Comparison of ENCODE assay signal across 9 cellular contexts in genomic region chr19:48444129-48444932, GRCh38. TPM values are rescaled to one million over a fixed set of nuclear protein-coding genes. Genes with fewer than 3 reads are reported as not detected.
A peak's percentile ranks its signal among the peaks of the same experiment; 100 is the strongest.
DNase-seq lines count a peak whose midpoint lies in the region; ATAC-seq and TF ChIP-seq lines count a peak whose summit lies in the region.
"Had no signal": no experiment of that assay in that cellular context is flagged by ENCODE, and none has a peak within 500 bp of the region (broad histone marks: within the 10 kb centered on the region; RNA-seq: fewer than 3 reads in every experiment).

No MANE protein-coding gene starts in this region.

- ATAC-seq in GM19463 (IDR thresholded peaks at IDR 0.05; ENCODE audit: unreplicated experiment) = no peak
- no peak for ATAC-seq in aorta (ENCODE audit: low FRiP score)

- H3K4me3 ChIP-seq in KMS-11 (IDR thresholded peaks at IDR 0.05; ENCODE audit: insufficient read depth, low read depth, low read length) (no peak overlapping the region), osteoblast (ENCODE audit: insufficient read depth, low read length) (peak overlapping the region; percentile 93), aorta (ENCODE audit: low read length in 2 of 2) (no peak overlapping the region)

- no TSS peak for BruUV-seq in Calu3 (replicated peaks; lab: Mats Ljungman, UMichigan)

- CTCF ChIA-PET in Calu3 (lab: Charles Lee) (interaction anchor here (0.6 to 2.5 kb wide), 6 partner anchors 18 to 140 kb away, joined by 3 to 27 read pairs (median 6); partner anchors contain the start of gene KDELR1), HEK293T (lab: Yijun Ruan, JAX) (interaction anchor here (2.5 kb wide), 1 partner anchor 53 kb away, joined by 6 read pairs; the partner anchor contains the start of gene KDELR1)

- peaks cover 21% of the 10 kb centered on the region for H3K79me2 ChIP-seq in KMS-11 (ENCODE audit: insufficient read depth, low read depth)
- H3K79me2 ChIP-seq in osteoblast (ENCODE audit: insufficient read depth, low read length) = peaks cover 27% of the 10 kb centered on the region

- peak overlapping the region; percentile 97 for H3K27ac Mint-ChIP-seq in Calu3 (ENCODE audit: unreplicated experiment)

- WGBS in aorta, 2 donors = 9% methylated on average over 38 of the region's 38 CpGs

- peaks cover 39% of the 10 kb centered on the region for H3K27me3 Mint-ChIP-seq in Calu3 (ENCODE audit: unreplicated experiment)

- H3K9me3 ChIP-seq in osteoblast (ENCODE audit: low read depth, low read length) (no peaks in the 10 kb centered on the region), aorta (ENCODE audit: control insufficient read depth, low read length) (no peaks in the 10 kb centered on the region)
- H3K9me3 ChIP-seq: colonic mucosa had no signal

- no peak for DNase-seq in Calu3
- no peak for DNase-seq in caudate nucleus (lab: John Stamatoyannopoulos, UW)
- peak; percentile 90 for DNase-seq in osteoblast (ENCODE audit: insufficient read length, low spot score, missing footprints)
- DNase-seq in HEK293T (ENCODE audit: extremely low spot score) = no peak
- DNase-seq in NK-92 (lab: John Stamatoyannopoulos, UW; ENCODE audit: unreplicated experiment) = no peak
- no peak for DNase-seq in aorta
- DNase-seq: colonic mucosa had no signal

- H3K4me2 ChIP-seq in KMS-11 (peak overlapping the region; percentile 83), osteoblast (ENCODE audit: insufficient read depth, low read length) (peak overlapping the region; percentile 94)

- H3K9ac ChIP-seq in KMS-11 = peak overlapping the region; percentile 93; the same call in 1 of the 2 replicates

- peak overlapping the region; percentile 99 for H3K4me3 Mint-ChIP-seq in Calu3 (ENCODE audit: low read depth, unreplicated experiment)

- H3K9me3 Mint-ChIP-seq in Calu3 (ENCODE audit: low read depth, unreplicated experiment) = no peaks in the 10 kb centered on the region

- H2AFZ ChIP-seq in KMS-11 (ENCODE audit: low read depth) (peak overlapping the region; percentile 73), osteoblast (ENCODE audit: low read length) (peak overlapping the region; percentile 91)

- H3K36me3 Mint-ChIP-seq in Calu3 (ENCODE audit: insufficient read depth, unreplicated experiment) = peaks cover 48% of the 10 kb centered on the region

- POLR2A ChIA-PET in HEK293T (lab: Yijun Ruan, JAX) = interaction anchor here (0.8 to 2.5 kb wide), 8 partner anchors 16 to 81 kb away, joined by 3 to 17 read pairs (median 4); partner anchors contain the start of genes GRIN2D, SYNGR4 and TMEM143

- H3K27ac ChIP-seq in KMS-11 = peak overlapping the region; percentile 81
- peak overlapping the region; percentile 96 for H3K27ac ChIP-seq in caudate nucleus (ENCODE audit: low read depth, low read length)
- no peak overlapping the region for H3K27ac ChIP-seq in osteoblast (ENCODE audit: low read depth, low read length)
- H3K27ac ChIP-seq in aorta (ENCODE audit: low read depth in 1 of 2, low read length in 2 of 2) = no peak overlapping the region

- H3K4me1 ChIP-seq in KMS-11 (ENCODE audit: low read depth, poor library complexity, severe bottlenecking) = peaks cover 34% of the 10 kb centered on the region
- peaks cover 18% of the 10 kb centered on the region for H3K4me1 ChIP-seq in osteoblast (ENCODE audit: insufficient read depth, low read length)
- no peaks in the 10 kb centered on the region for H3K4me1 ChIP-seq in aorta (ENCODE audit: control insufficient read depth in 1 of 2, insufficient read depth in 2 of 2, low read length in 2 of 2)

- H3K4me1 Mint-ChIP-seq in Calu3 (ENCODE audit: low read depth, unreplicated experiment) = peaks cover 16% of the 10 kb centered on the region

- H3K36me3 ChIP-seq in KMS-11 (ENCODE audit: insufficient read depth) (peaks cover 9% of the 10 kb centered on the region; the same call in 1 of the 2 replicates), osteoblast (ENCODE audit: insufficient read depth, low read length) (peaks cover 16% of the 10 kb centered on the region), aorta (ENCODE audit: control insufficient read depth in 1 of 2, insufficient read depth in 2 of 2, low read length in 1 of 2) (no peaks in the 10 kb centered on the region)

- H4K20me1 ChIP-seq in KMS-11 (ENCODE audit: insufficient read depth) (no peaks in the 10 kb centered on the region), osteoblast (ENCODE audit: insufficient read depth, low read length) (no peaks in the 10 kb centered on the region)

- intact Hi-C loops in Calu3 (cut with micrococcal nuclease; ENCODE audit: unreplicated experiment) = no loop called here
- intact Hi-C loops in aorta (cut with DNase I) = loop anchor here in 1 of 2 donors (10.0 kb wide), 1 partner anchor 120 kb away; the partner anchor contains the start of gene EMP3

- TF ChIP-seq CTCF in Calu3 (IDR thresholded peaks at IDR 0.05; ENCODE audit: unreplicated experiment) (no peak), KMS-11 (conservative IDR thresholded peaks at IDR 0.05; ENCODE audit: low read depth, low read length) (no peak), osteoblast (IDR thresholded peaks at IDR 0.05; ENCODE audit: extremely low read depth, low read depth, low read length) (no peak)

- H3K27me3 ChIP-seq in KMS-11 (ENCODE audit: insufficient read depth, low read depth) (no peaks in the 10 kb centered on the region), osteoblast (ENCODE audit: insufficient read depth, low read length) (peaks cover 5% of the 10 kb centered on the region), aorta (ENCODE audit: control insufficient read depth in 1 of 2, insufficient read depth in 2 of 2, low read length in 1 of 2) (no peaks in the 10 kb centered on the region)

TF ChIP-seq in HEK293T, 16 proteins besides CTCF, POLR2A, EP300 and RAD21:
- TF ChIP-seq ARNT (IDR thresholded peaks at IDR 0.05) (no peak), TARDBP (IDR thresholded peaks at IDR 0.05) (no peak), LEF1 (IDR thresholded peaks at IDR 0.05; ENCODE audit: borderline replicate concordance) (no peak), FOXM1 (IDR thresholded peaks at IDR 0.05; ENCODE audit: borderline replicate concordance) (no peak), SUZ12 (IDR thresholded peaks at IDR 0.05) (no peak), ELF4 (IDR thresholded peaks at IDR 0.05) (no peak)

RNA-seq across cellular contexts. Expression of gene GRWD1, which starts 1.5 kb away (rescaled TPM):
- total RNA-seq in Calu3 (2022) = 75.0 and 76.7 TPM in 2 replicates
- 23.3 and 25.0 TPM in 2 replicates for total RNA-seq in osteoblast
- 10 to 100 TPM; 21.4 to 25.8 TPM for total RNA-seq in aorta
- polyA plus RNA-seq in aorta = 1 to 10 TPM; 7.0 to 9.0 TPM

RNA-seq across cellular contexts. Expression of gene KCNJ14, which starts 11.0 kb away (rescaled TPM):
- 9.6 and 9.9 TPM in 2 replicates for total RNA-seq in Calu3 (2022)
- 0.59 and 0.72 TPM in 2 replicates for total RNA-seq in osteoblast
- total RNA-seq in aorta = 1 to 10 TPM; 1.1 TPM
- polyA plus RNA-seq in aorta = under 1 TPM in 1 of 2 donors, not detected in 1; 0.36 TPM

RNA-seq across cellular contexts. Expression of gene CYTH2, which starts 24.8 kb away (rescaled TPM):
- total RNA-seq in Calu3 (2022) = 98.1 and 109 TPM in 2 replicates
- total RNA-seq in osteoblast = 63.6 and 66.2 TPM in 2 replicates
- 10 to 100 TPM; 56.8 to 61.2 TPM for total RNA-seq in aorta
- 10 to 100 TPM; 32.7 to 76.6 TPM for polyA plus RNA-seq in aorta

RNA-seq across cellular contexts. Expression of gene GRIN2D, which starts 50.9 kb away (rescaled TPM):
- 0.15 TPM in 1 of 2 replicates, not detected in the other for total RNA-seq in Calu3 (2022)
- under 0.01 TPM in 2 replicates for total RNA-seq in osteoblast
- total RNA-seq in aorta = 1 to 10 TPM in 1 of 2 donors, under 1 TPM in 1; 0.91 to 4.0 TPM
- polyA plus RNA-seq in aorta = under 1 TPM in 1 of 2 donors, not detected in 1; 0.03 TPM

RNA-seq across cellular contexts. Expression of gene KDELR1, which starts 53.0 kb away (rescaled TPM):
- total RNA-seq in Calu3 (2022) = 185 and 194 TPM in 2 replicates
- total RNA-seq in osteoblast = 95.2 and 119 TPM in 2 replicates
- total RNA-seq in aorta = 100 to 1,000 TPM in 1 of 2 donors, 10 to 100 TPM in 1; 94.0 to 128 TPM
- polyA plus RNA-seq in aorta = 100 to 1,000 TPM in 1 of 2 donors, 10 to 100 TPM in 1; 60.7 to 122 TPM

Comparison
In these comparisons a context has a peak if more than half of its experiments do, and no peak if none do; other contexts are left out.
1. H3K27ac ChIP-seq: peak in KMS-11 (single experiment) and caudate nucleus (single experiment); none in osteoblast (single experiment) and aorta (0 of 2).